Comparison of ENCODE assay signal across 9 cellular contexts in genomic region chr11:73645972-73646631, GRCh38. TPM values are rescaled to one million over a fixed set of nuclear protein-coding genes. Genes with fewer than 3 reads are reported as not detected.
DNase-seq lines count a peak whose midpoint lies in the region; FAIRE-seq and TF ChIP-seq lines count a peak whose summit lies in the region.
"Had no signal": no experiment of that assay in that cellular context is flagged by ENCODE, and none has a peak within 500 bp of the region (broad histone marks: within the 10 kb centered on the region; RNA-seq: fewer than 3 reads in every experiment).

PLEKHB1 (plus strand) TSS chr11:73646581; CDS start chr11:73646609, 28 bp downstream.

- no peak for TF ChIP-seq CTCF in brain microvascular endothelial cell (IDR thresholded peaks at IDR 0.05; ENCODE audit: low read depth, low read length, missing control alignments)

- H3K4me3 Mint-ChIP-seq in activated naive CD8-positive, alpha-beta T cell: peak within 1 kb of the TSS; percentile 82

- DNase-seq in small intestine (no peak), brain microvascular endothelial cell (no peak), HPDE6-E6E7 (ENCODE audit: extremely low spot score) (no peak), HuH-7.5 (ENCODE audit: low spot score) (no peak), erythroblast (lab: John Stamatoyannopoulos, UW) (no peak)
- DNase-seq: activated CD4-positive, alpha-beta T cell treated with anti-CD3 and anti-CD28 coated beads, Interleukin-2, amount 50 U/mL, for 48 hours had no signal

- H3K27ac ChIP-seq in HUES6 (ENCODE audit: low read depth, low read length) (no peak within 1 kb of the TSS), small intestine (ENCODE audit: low read depth in 1 of 2, low read length in 1 of 2) (no peak within 1 kb of the TSS), brain microvascular endothelial cell (no peak within 1 kb of the TSS)

- H3K27ac Mint-ChIP-seq in activated naive CD8-positive, alpha-beta T cell: no peak within 1 kb of the TSS

- H3K4me1 ChIP-seq in HUES6 (ENCODE audit: control insufficient read depth, insufficient read depth, low read length) (peaks cover 39% of the 10 kb centered on the region), small intestine (ENCODE audit: control insufficient read depth in 2 of 2, insufficient read depth in 1 of 2, low read depth in 1 of 2, low read length in 1 of 2) (no peaks in the 10 kb centered on the region)

- H3K4me3 ChIP-seq in HUES6 (ENCODE audit: low read depth, low read length) (peak within 1 kb of the TSS; percentile 71), iPS-18c (ENCODE audit: insufficient read depth, low read depth, low read length) (peak within 1 kb of the TSS; percentile 59), small intestine (ENCODE audit: low read depth in 1 of 2, low read length in 2 of 2) (peak within 1 kb of the TSS in 1 of 2 donors; percentile 30), brain microvascular endothelial cell (ENCODE audit: low read depth, low read length) (no peak within 1 kb of the TSS)

- H3K36me3 ChIP-seq in HUES6 (ENCODE audit: control insufficient read depth, insufficient read depth, low read length) (no peaks in the 10 kb centered on the region), small intestine (ENCODE audit: control insufficient read depth in 2 of 2, insufficient read depth in 2 of 2, low read length in 2 of 2) (no peaks in the 10 kb centered on the region), brain microvascular endothelial cell (replicated peaks) (no peaks in the 10 kb centered on the region)

- no peaks in the 10 kb centered on the region for H3K36me3 Mint-ChIP-seq in activated naive CD8-positive, alpha-beta T cell

- no peak for FAIRE-seq in small intestine (lab: Jason Lieb, UNC)

- WGBS in small intestine, 3 donors: 44 to 71% (median 46%) methylated on average over 26 of the region's 26 CpGs

- no peak for TF ChIP-seq POLR2A in erythroblast (IDR thresholded peaks at IDR 0.05; ENCODE audit: low read length)

- peaks cover 24% of the 10 kb centered on the region for H3K4me1 Mint-ChIP-seq in activated naive CD8-positive, alpha-beta T cell (ENCODE audit: low read depth)

- in situ Hi-C loops in brain microvascular endothelial cell (cut with HindIII; ENCODE audit: low pct_ligation_motif_present, low sequenced_read_pairs): no loop called here

- H3K27me3 Mint-ChIP-seq in activated naive CD8-positive, alpha-beta T cell: no peaks in the 10 kb centered on the region

- H3K9ac ChIP-seq in HUES6 (ENCODE audit: low read length): peak within 1 kb of the TSS; percentile 37

- no peaks in the 10 kb centered on the region for H3K9me3 Mint-ChIP-seq in activated naive CD8-positive, alpha-beta T cell (ENCODE audit: low read depth)

- H3K27me3 ChIP-seq in HUES6 (ENCODE audit: control insufficient read depth, insufficient read depth, low read length) (peaks cover 21% of the 10 kb centered on the region), small intestine (ENCODE audit: control insufficient read depth in 2 of 2, insufficient read depth in 2 of 2, low read length in 2 of 2) (peaks cover 0 to 3% of the 10 kb centered on the region in 2 donors), brain microvascular endothelial cell (replicated peaks) (no peaks in the 10 kb centered on the region)

- no peaks in the 10 kb centered on the region for H3K9me3 ChIP-seq in HUES6 (ENCODE audit: control insufficient read depth, insufficient read depth, low read depth, low read length)
- H3K9me3 ChIP-seq in iPS-18c (ENCODE audit: control insufficient read depth, insufficient read depth, low read length): no peaks in the 10 kb centered on the region
- H3K9me3 ChIP-seq in small intestine (ENCODE audit: control insufficient read depth, low read depth): no peaks in the 10 kb centered on the region

RNA-seq across cellular contexts. Expression of gene PLEKHB1, which starts in this region (rescaled TPM):
- 10 to 100 TPM; 11.1 to 20.8 (median 12.7) TPM for polyA plus RNA-seq in small intestine
